ENCODE assay signal across 2 cellular contexts in the genomic region with DNA sequence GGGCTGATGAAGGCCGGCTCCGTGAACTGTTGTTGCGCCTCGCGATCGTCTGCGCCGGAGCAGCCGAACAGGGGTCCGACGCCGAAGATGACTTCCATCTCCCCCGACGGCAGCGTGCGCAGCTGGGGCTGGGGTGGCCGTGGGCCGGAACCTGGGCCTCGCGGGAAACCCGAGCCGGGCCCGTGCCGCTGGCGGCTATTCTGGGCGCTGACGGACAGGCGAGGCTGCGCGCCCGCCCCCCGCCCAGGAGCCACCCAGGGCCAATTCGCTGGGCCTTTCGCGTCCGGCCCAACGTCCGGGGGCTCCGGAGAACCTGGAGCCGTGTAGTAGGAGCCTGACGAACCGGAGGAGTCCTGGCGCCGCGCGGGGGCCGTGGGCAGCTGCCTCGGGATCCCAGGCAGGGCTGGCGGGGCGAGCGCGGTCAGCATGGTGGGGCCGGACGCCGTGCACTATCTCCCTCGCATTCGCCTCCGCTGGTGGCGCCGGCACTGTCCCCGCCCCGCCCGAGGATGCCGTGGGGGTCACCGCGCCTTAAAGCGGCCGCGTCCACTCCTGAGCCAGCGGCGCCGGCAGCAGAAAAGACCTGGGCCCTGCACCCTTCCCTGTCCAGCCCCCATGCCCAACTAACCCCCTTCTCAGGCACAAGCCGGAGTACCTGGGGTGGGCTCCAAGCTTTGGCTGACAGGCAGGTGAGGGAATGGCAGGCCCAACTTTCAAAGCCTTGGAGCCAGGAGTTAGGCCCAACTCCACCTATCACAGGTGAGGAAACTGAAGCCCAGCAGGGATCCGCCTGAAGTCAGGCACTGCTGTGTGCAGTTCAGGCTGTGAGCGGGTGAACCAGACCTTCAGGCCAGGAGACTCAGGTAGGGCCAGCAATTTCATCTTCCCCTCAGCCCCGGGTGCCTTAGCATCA.
TF ChIP-seq lines count a peak whose summit lies in the region.

A gene with protein sequence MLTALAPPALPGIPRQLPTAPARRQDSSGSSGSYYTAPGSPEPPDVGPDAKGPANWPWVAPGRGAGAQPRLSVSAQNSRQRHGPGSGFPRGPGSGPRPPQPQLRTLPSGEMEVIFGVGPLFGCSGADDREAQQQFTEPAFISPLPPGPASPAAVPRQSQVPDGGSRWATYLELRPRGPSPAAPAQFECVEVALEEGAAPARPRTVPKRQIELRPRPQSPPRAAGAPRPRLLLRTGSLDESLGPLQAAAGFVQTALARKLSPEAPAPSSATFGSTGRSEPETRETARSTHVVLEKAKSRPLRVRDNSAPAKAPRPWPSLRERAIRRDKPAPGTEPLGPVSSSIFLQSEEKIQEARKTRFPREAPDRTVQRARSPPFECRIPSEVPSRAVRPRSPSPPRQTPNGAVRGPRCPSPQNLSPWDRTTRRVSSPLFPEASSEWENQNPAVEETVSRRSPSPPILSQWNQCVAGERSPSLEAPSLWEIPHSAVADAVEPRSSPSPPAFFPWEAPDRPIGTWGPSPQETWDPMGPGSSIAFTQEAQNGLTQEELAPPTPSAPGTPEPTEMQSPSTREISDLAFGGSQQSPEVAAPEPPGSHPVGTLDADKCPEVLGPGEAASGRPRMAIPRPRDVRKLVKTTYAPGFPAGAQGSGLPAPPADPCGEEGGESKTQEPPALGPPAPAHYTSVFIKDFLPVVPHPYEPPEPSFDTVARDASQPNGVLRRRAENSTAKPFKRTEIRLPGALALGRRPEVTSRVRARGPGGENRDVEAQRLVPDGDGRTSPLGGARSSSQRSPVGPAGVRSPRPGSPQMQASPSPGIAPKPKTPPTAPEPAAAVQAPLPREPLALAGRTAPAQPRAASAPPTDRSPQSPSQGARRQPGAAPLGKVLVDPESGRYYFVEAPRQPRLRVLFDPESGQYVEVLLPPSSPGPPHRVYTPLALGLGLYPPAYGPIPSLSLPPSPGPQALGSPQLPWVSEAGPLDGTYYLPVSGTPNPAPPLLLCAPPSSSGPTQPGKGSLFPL (minus strand): TSS at position 451 of the 913 bp plus-strand sequence. CDS start 23 bp downstream, at position 428.

TF ChIP-seq in SK-N-SH, 30 proteins besides CTCF, POLR2A, EP300 and RAD21 (continued from another document):
- TF ChIP-seq, protein P1, sequence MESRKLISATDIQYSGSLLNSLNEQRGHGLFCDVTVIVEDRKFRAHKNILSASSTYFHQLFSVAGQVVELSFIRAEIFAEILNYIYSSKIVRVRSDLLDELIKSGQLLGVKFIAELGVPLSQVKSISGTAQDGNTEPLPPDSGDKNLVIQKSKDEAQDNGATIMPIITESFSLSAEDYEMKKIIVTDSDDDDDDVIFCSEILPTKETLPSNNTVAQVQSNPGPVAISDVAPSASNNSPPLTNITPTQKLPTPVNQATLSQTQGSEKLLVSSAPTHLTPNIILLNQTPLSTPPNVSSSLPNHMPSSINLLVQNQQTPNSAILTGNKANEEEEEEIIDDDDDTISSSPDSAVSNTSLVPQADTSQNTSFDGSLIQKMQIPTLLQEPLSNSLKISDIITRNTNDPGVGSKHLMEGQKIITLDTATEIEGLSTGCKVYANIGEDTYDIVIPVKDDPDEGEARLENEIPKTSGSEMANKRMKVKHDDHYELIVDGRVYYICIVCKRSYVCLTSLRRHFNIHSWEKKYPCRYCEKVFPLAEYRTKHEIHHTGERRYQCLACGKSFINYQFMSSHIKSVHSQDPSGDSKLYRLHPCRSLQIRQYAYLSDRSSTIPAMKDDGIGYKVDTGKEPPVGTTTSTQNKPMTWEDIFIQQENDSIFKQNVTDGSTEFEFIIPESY (IDR thresholded peaks at IDR 0.05; ENCODE audit: borderline replicate concordance, low read depth): no peak
- TF ChIP-seq CHD2 (IDR thresholded peaks at IDR 0.05; ENCODE audit: low read length, partially characterized antibody): no peak
- no peak for TF ChIP-seq TCF12 (IDR thresholded peaks at IDR 0.05)
- TF ChIP-seq, protein P2, sequence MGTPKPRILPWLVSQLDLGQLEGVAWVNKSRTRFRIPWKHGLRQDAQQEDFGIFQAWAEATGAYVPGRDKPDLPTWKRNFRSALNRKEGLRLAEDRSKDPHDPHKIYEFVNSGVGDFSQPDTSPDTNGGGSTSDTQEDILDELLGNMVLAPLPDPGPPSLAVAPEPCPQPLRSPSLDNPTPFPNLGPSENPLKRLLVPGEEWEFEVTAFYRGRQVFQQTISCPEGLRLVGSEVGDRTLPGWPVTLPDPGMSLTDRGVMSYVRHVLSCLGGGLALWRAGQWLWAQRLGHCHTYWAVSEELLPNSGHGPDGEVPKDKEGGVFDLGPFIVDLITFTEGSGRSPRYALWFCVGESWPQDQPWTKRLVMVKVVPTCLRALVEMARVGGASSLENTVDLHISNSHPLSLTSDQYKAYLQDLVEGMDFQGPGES (IDR thresholded peaks at IDR 0.05; ENCODE audit: low read depth, low read length): no peak
- TF ChIP-seq FOSL2 (IDR thresholded peaks at IDR 0.05; ENCODE audit: borderline replicate concordance, low read depth): no peak
- TF ChIP-seq RFX5 (IDR thresholded peaks at IDR 0.05; ENCODE audit: low read length): no peak
- TF ChIP-seq RCOR1 (IDR thresholded peaks at IDR 0.05; ENCODE audit: low read length): no peak
- TF ChIP-seq MXI1 (IDR thresholded peaks at IDR 0.05; ENCODE audit: low read depth, low read length): no peak
- TF ChIP-seq MEF2A (IDR thresholded peaks at IDR 0.05; ENCODE audit: borderline replicate concordance, low read depth): no peak
- TF ChIP-seq SMC3 (IDR thresholded peaks at IDR 0.05; ENCODE audit: low read depth, low read length): no peak
- no peak for TF ChIP-seq GABPA (IDR thresholded peaks at IDR 0.05; ENCODE audit: low read depth)
- TF ChIP-seq, protein P3, sequence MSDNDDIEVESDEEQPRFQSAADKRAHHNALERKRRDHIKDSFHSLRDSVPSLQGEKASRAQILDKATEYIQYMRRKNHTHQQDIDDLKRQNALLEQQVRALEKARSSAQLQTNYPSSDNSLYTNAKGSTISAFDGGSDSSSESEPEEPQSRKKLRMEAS (IDR thresholded peaks at IDR 0.05; ENCODE audit: low read depth): no peak
- TF ChIP-seq ELF1 (IDR thresholded peaks at IDR 0.05): no peak
- TF ChIP-seq JUND (IDR thresholded peaks at IDR 0.05): no peak
- no peak for TF ChIP-seq FOXM1 (IDR thresholded peaks at IDR 0.05; ENCODE audit: low read depth)
- TF ChIP-seq, protein P4, sequence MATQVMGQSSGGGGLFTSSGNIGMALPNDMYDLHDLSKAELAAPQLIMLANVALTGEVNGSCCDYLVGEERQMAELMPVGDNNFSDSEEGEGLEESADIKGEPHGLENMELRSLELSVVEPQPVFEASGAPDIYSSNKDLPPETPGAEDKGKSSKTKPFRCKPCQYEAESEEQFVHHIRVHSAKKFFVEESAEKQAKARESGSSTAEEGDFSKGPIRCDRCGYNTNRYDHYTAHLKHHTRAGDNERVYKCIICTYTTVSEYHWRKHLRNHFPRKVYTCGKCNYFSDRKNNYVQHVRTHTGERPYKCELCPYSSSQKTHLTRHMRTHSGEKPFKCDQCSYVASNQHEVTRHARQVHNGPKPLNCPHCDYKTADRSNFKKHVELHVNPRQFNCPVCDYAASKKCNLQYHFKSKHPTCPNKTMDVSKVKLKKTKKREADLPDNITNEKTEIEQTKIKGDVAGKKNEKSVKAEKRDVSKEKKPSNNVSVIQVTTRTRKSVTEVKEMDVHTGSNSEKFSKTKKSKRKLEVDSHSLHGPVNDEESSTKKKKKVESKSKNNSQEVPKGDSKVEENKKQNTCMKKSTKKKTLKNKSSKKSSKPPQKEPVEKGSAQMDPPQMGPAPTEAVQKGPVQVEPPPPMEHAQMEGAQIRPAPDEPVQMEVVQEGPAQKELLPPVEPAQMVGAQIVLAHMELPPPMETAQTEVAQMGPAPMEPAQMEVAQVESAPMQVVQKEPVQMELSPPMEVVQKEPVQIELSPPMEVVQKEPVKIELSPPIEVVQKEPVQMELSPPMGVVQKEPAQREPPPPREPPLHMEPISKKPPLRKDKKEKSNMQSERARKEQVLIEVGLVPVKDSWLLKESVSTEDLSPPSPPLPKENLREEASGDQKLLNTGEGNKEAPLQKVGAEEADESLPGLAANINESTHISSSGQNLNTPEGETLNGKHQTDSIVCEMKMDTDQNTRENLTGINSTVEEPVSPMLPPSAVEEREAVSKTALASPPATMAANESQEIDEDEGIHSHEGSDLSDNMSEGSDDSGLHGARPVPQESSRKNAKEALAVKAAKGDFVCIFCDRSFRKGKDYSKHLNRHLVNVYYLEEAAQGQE (IDR thresholded peaks at IDR 0.05; ENCODE audit: low read depth, low read length): no peak

TF ChIP-seq in SK-N-SH treated with all-trans-retinoic acid at 6 μM for 48 hours, 23 proteins besides CTCF, POLR2A, EP300 and RAD21 (continued from another document):
- no peak for TF ChIP-seq ISL1 (CRISPR knock-in tag; IDR thresholded peaks at IDR 0.05)
- no peak for TF ChIP-seq ZNF8 (CRISPR knock-in tag; IDR thresholded peaks at IDR 0.05)
- TF ChIP-seq, protein P5, sequence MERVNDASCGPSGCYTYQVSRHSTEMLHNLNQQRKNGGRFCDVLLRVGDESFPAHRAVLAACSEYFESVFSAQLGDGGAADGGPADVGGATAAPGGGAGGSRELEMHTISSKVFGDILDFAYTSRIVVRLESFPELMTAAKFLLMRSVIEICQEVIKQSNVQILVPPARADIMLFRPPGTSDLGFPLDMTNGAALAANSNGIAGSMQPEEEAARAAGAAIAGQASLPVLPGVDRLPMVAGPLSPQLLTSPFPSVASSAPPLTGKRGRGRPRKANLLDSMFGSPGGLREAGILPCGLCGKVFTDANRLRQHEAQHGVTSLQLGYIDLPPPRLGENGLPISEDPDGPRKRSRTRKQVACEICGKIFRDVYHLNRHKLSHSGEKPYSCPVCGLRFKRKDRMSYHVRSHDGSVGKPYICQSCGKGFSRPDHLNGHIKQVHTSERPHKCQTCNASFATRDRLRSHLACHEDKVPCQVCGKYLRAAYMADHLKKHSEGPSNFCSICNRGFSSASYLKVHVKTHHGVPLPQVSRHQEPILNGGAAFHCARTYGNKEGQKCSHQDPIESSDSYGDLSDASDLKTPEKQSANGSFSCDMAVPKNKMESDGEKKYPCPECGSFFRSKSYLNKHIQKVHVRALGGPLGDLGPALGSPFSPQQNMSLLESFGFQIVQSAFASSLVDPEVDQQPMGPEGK (CRISPR knock-in tag; IDR thresholded peaks at IDR 0.05; ENCODE audit: borderline replicate concordance): no peak
- no peak for TF ChIP-seq CSDC2 (CRISPR knock-in tag; IDR thresholded peaks at IDR 0.05)
- TF ChIP-seq SNAI2 (CRISPR knock-in tag; IDR thresholded peaks at IDR 0.05): no peak
- TF ChIP-seq ZC3H10 (CRISPR knock-in tag; IDR thresholded peaks at IDR 0.05): no peak
- TF ChIP-seq ZNF565 (CRISPR knock-in tag; conservative IDR thresholded peaks at IDR 0.05; ENCODE audit: low read depth): no peak
- no peak for TF ChIP-seq ZNF70 (CRISPR knock-in tag; IDR thresholded peaks at IDR 0.05)
- TF ChIP-seq, protein P6, sequence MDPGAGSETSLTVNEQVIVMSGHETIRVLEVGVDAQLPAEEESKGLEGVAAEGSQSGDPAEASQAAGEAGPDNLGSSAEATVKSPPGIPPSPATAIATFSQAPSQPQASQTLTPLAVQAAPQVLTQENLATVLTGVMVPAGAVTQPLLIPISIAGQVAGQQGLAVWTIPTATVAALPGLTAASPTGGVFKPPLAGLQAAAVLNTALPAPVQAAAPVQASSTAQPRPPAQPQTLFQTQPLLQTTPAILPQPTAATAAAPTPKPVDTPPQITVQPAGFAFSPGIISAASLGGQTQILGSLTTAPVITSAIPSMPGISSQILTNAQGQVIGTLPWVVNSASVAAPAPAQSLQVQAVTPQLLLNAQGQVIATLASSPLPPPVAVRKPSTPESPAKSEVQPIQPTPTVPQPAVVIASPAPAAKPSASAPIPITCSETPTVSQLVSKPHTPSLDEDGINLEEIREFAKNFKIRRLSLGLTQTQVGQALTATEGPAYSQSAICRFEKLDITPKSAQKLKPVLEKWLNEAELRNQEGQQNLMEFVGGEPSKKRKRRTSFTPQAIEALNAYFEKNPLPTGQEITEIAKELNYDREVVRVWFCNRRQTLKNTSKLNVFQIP (CRISPR knock-in tag; IDR thresholded peaks at IDR 0.05; ENCODE audit: borderline replicate concordance, low read depth): no peak
- no peak for TF ChIP-seq PPARA (CRISPR knock-in tag; IDR thresholded peaks at IDR 0.05; ENCODE audit: borderline replicate concordance)
- no peak for TF ChIP-seq TCF4 (CRISPR knock-in tag; IDR thresholded peaks at IDR 0.05; ENCODE audit: borderline replicate concordance)
- no peak for TF ChIP-seq ESRRG (CRISPR knock-in tag; IDR thresholded peaks at IDR 0.05)
- TF ChIP-seq, protein P7, sequence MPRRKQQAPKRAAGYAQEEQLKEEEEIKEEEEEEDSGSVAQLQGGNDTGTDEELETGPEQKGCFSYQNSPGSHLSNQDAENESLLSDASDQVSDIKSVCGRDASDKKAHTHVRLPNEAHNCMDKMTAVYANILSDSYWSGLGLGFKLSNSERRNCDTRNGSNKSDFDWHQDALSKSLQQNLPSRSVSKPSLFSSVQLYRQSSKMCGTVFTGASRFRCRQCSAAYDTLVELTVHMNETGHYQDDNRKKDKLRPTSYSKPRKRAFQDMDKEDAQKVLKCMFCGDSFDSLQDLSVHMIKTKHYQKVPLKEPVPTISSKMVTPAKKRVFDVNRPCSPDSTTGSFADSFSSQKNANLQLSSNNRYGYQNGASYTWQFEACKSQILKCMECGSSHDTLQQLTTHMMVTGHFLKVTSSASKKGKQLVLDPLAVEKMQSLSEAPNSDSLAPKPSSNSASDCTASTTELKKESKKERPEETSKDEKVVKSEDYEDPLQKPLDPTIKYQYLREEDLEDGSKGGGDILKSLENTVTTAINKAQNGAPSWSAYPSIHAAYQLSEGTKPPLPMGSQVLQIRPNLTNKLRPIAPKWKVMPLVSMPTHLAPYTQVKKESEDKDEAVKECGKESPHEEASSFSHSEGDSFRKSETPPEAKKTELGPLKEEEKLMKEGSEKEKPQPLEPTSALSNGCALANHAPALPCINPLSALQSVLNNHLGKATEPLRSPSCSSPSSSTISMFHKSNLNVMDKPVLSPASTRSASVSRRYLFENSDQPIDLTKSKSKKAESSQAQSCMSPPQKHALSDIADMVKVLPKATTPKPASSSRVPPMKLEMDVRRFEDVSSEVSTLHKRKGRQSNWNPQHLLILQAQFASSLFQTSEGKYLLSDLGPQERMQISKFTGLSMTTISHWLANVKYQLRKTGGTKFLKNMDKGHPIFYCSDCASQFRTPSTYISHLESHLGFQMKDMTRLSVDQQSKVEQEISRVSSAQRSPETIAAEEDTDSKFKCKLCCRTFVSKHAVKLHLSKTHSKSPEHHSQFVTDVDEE (CRISPR knock-in tag; IDR thresholded peaks at IDR 0.05): no peak
TF ChIP-seq in SK-N-SH treated with all-trans-retinoic acid at 6 μM for 48 hours: peak in this region for 0.
